Comparison of ENCODE assay signal across 23 cellular contexts in genomic region chr7:158018971-158019645, GRCh38.
"Had no signal": no experiment of that assay in that cellular context is flagged by ENCODE, and none has a peak within 500 bp of the region (broad histone marks: within the 10 kb centered on the region; RNA-seq: fewer than 3 reads in every experiment).

No MANE protein-coding gene starts in this region.

- DNase-seq: activated B cell treated with CpG ODN at 0.5 μM for 24 hours; activated CD4-positive, alpha-beta T cell treated with anti-CD3 and anti-CD28 coated beads, Interleukin-2, amount 50 U/mL, for 1 hour; activated CD8-positive, alpha-beta T cell treated with anti-CD3 and anti-CD28 coated beads for 36 hours; activated naive CD4-positive, alpha-beta T cell treated with anti-CD3 and anti-CD28 coated beads for 36 hours; activated naive CD8-positive, alpha-beta T cell treated with anti-CD3 and anti-CD28 coated beads for 36 hours; activated T-cell treated with anti-CD3 and anti-CD28 coated beads, Interleukin-2, amount 50 U/mL, for 4 hours; amniotic stem cell; brain microvascular endothelial cell; caudate nucleus; esophagus squamous epithelium; foreskin melanocyte; left ventricle myocardium inferior; mammary epithelial cell; naive B cell; occipital lobe; right cardiac atrium; stimulated activated CD4-positive, alpha-beta T cell treated with anti-CD3 and anti-CD28 coated beads, Interleukin-2, amount 100 ng/mL, for 48 hours; stimulated activated naive CD8-positive, alpha-beta T cell treated with anti-CD3 and anti-CD28 coated beads, Interleukin-15, Interleukin-2, amounts not matched to agents 100 U/mL and 50 U/mL, for 24 hours; T-helper 1 cell had no signal

- H3K9ac ChIP-seq: parathyroid adenoma had no signal

- H3K4me1 ChIP-seq: parathyroid adenoma had no signal

- H3K4me3 ChIP-seq: esophagus squamous epithelium, left ventricle myocardium inferior had no signal

- H3K36me3 Mint-ChIP-seq: activated naive CD8-positive, alpha-beta T cell treated with anti-CD3 and anti-CD28 coated beads for 36 hours; mesothelial cell of epicardium; naive B cell had no signal

- FAIRE-seq: astrocyte had no signal

- H3K27me3 ChIP-seq: brain microvascular endothelial cell had no signal

- H3K36me3 ChIP-seq: brain microvascular endothelial cell, esophagus squamous epithelium, left ventricle myocardium inferior had no signal

- H3K9me3 Mint-ChIP-seq: activated B cell treated with CpG ODN at 0.5 μM for 24 hours; activated CD8-positive, alpha-beta T cell treated with anti-CD3 and anti-CD28 coated beads for 36 hours; activated naive CD4-positive, alpha-beta T cell treated with anti-CD3 and anti-CD28 coated beads for 36 hours; activated naive CD8-positive, alpha-beta T cell treated with anti-CD3 and anti-CD28 coated beads for 36 hours; activated T-cell treated with anti-CD3 and anti-CD28 coated beads, Interleukin-2, amount 50 U/mL, for 4 hours; mesothelial cell of epicardium; naive B cell; T-helper 2 cell treated with Interferon-gamma antibody and Interleukin-4, amounts not matched to agents 5 μg/mL and 100 μg/mL, for 36 hours had no signal

- H2AFZ ChIP-seq: parathyroid adenoma had no signal

- H3K9me3 ChIP-seq: esophagus squamous epithelium, left ventricle myocardium inferior had no signal

- H3K27me3 Mint-ChIP-seq: activated B cell treated with CpG ODN at 0.5 μM for 24 hours; activated CD8-positive, alpha-beta T cell treated with anti-CD3 and anti-CD28 coated beads for 36 hours; activated naive CD8-positive, alpha-beta T cell treated with anti-CD3 and anti-CD28 coated beads for 36 hours had no signal

- H3K4me3 Mint-ChIP-seq: activated B cell treated with CpG ODN at 0.5 μM for 24 hours; activated CD8-positive, alpha-beta T cell treated with anti-CD3 and anti-CD28 coated beads for 36 hours; activated naive CD4-positive, alpha-beta T cell treated with anti-CD3 and anti-CD28 coated beads for 36 hours; activated naive CD8-positive, alpha-beta T cell treated with anti-CD3 and anti-CD28 coated beads for 36 hours; activated T-cell treated with anti-CD3 and anti-CD28 coated beads, Interleukin-2, amount 50 U/mL, for 4 hours; mesothelial cell of epicardium; naive B cell; T-helper 2 cell treated with Interferon-gamma antibody and Interleukin-4, amounts not matched to agents 5 μg/mL and 100 μg/mL, for 36 hours had no signal

- H3K4me1 Mint-ChIP-seq: activated B cell treated with CpG ODN at 0.5 μM for 24 hours; activated naive CD8-positive, alpha-beta T cell treated with anti-CD3 and anti-CD28 coated beads for 36 hours; naive B cell had no signal

- H3K27ac Mint-ChIP-seq: activated B cell treated with CpG ODN at 0.5 μM for 24 hours; activated CD8-positive, alpha-beta T cell treated with anti-CD3 and anti-CD28 coated beads for 36 hours; activated naive CD4-positive, alpha-beta T cell treated with anti-CD3 and anti-CD28 coated beads for 36 hours; activated naive CD8-positive, alpha-beta T cell treated with anti-CD3 and anti-CD28 coated beads for 36 hours; mesothelial cell of epicardium; naive B cell; T-helper 2 cell treated with Interferon-gamma antibody and Interleukin-4, amounts not matched to agents 5 μg/mL and 100 μg/mL, for 36 hours had no signal

- H3K27ac ChIP-seq: brain microvascular endothelial cell, esophagus squamous epithelium, left ventricle myocardium inferior, parathyroid adenoma had no signal

- H3K79me2 ChIP-seq: parathyroid adenoma had no signal
